Comparison of ENCODE assay signal across 8 cellular contexts in the genomic region with DNA sequence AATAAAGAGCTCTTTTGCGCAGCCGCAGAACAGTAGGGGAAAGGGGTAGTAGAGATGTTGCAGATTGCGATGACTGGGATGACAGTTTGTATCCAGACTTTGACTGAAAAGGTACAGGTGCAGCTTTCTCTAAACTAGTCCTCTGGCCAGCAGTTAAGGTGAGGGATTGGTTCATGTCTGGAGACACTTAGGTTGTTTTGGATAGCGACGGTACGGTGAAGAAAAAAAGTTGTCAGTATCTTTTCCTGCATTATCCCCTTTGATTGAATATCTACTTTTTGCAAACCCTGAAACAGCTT. TPM values are rescaled to one million over a fixed set of nuclear protein-coding genes. Genes with fewer than 3 reads are reported as not detected.
DNase-seq lines count a peak whose midpoint lies in the region; ATAC-seq and TF ChIP-seq lines count a peak whose summit lies in the region.

No MANE protein-coding gene starts in this region.

- H2AFZ ChIP-seq in OCI-LY3 (ENCODE audit: low read depth, low read length) = no peak overlapping the region

- peak; percentile 53 for DNase-seq in GM13977 (ENCODE audit: low spot score)
- peak in 2 of 10 donors; percentile 46 to 49 for DNase-seq in naive thymus-derived CD8-positive, alpha-beta T cell
- no peak for DNase-seq in islet precursor cell
- no peak for DNase-seq in activated gamma-delta T cell (lab: John Stamatoyannopoulos, UW)
- DNase-seq in NCI-H2227 (lab: John Stamatoyannopoulos, UW; ENCODE audit: unreplicated experiment) = no peak

- peaks cover 4% of the 10 kb centered on the region for H4K20me1 ChIP-seq in OCI-LY3 (ENCODE audit: insufficient read depth, low read length)

- H3K4me1 Mint-ChIP-seq in naive thymus-derived CD8-positive, alpha-beta T cell = peaks cover 26 to 70% (median 55%) of the 10 kb centered on the region in 4 donors

- H3K4me3 ChIP-seq in OCI-LY3 (ENCODE audit: low read length) = peak overlapping the region; percentile 99

- peaks cover 0 to 2% (median 0%) of the 10 kb centered on the region in 5 donors for H3K27me3 Mint-ChIP-seq in naive thymus-derived CD8-positive, alpha-beta T cell

- no peak for ATAC-seq in naive thymus-derived CD8-positive, alpha-beta T cell
- ATAC-seq in HG03175 (IDR thresholded peaks at IDR 0.05; ENCODE audit: unreplicated experiment) = no peak

- no peaks in the 10 kb centered on the region for H3K9me3 ChIP-seq in OCI-LY3 (ENCODE audit: insufficient read depth, low read length)

- peak overlapping the region; percentile 98 to 100 (median 100) for H3K27ac Mint-ChIP-seq in naive thymus-derived CD8-positive, alpha-beta T cell

- H3K27me3 ChIP-seq in OCI-LY3 (ENCODE audit: low read depth, low read length) = no peaks in the 10 kb centered on the region

- peak overlapping the region; percentile 87 to 100 (median 99) for H3K4me3 Mint-ChIP-seq in naive thymus-derived CD8-positive, alpha-beta T cell

- no peaks in the 10 kb centered on the region for H3K9me3 Mint-ChIP-seq in naive thymus-derived CD8-positive, alpha-beta T cell

- H3K27ac ChIP-seq in OCI-LY3 (ENCODE audit: low read length) (peak overlapping the region; percentile 92), cingulate gyrus (ENCODE audit: low read depth, low read length) (peak overlapping the region; percentile 99)

- POLR2A ChIA-PET in naive thymus-derived CD8-positive, alpha-beta T cell (lab: Charles Lee) = interaction anchor here (0.7 to 7.7 kb wide), 15 partner anchors 9 to 247 kb away, joined by 3 to 80 read pairs (median 7); partner anchors contain the start of genes ABCF1, DHX16, MDC1 and MRPS18B

- in situ Hi-C loops in GM13977 (cut with MboI; ENCODE audit: low pct_unique_long_range_greater_than_20kb, low sequenced_read_pairs, unreplicated experiment) = no loop called here

- peaks cover 13% of the 10 kb centered on the region for H3K36me3 ChIP-seq in OCI-LY3 (replicated peaks; ENCODE audit: low read depth, low read length)

- TF ChIP-seq CTCF in GM13977 (IDR thresholded peaks at IDR 0.05; ENCODE audit: extremely low read depth, insufficient read depth, missing control alignments) (no peak), OCI-LY3 (IDR thresholded peaks at IDR 0.05; ENCODE audit: low read depth, low read length) (no peak)

- peaks cover 29% of the 10 kb centered on the region for H3K79me2 ChIP-seq in OCI-LY3 (ENCODE audit: low read length)

- H3K36me3 Mint-ChIP-seq in naive thymus-derived CD8-positive, alpha-beta T cell = peaks cover 3 to 52% (median 11%) of the 10 kb centered on the region in 3 donors

- H3K9ac ChIP-seq in OCI-LY3 (ENCODE audit: low read length) = peak overlapping the region; percentile 99

- H3K4me2 ChIP-seq in OCI-LY3 (ENCODE audit: low read length) = peak overlapping the region; percentile 87

- peaks cover 8% of the 10 kb centered on the region for H3K4me1 ChIP-seq in OCI-LY3 (ENCODE audit: low read length)

RNA-seq across cellular contexts. Expression of gene PRR3, which starts 0.5 kb away (rescaled TPM):
- total RNA-seq in naive thymus-derived CD8-positive, alpha-beta T cell = 10 to 100 TPM; 28.4 to 28.9 TPM
- 10 to 100 TPM in 1 of 3 donors, 1 to 10 TPM in 2; 7.9 to 12.7 (median 8.6) TPM for polyA plus RNA-seq in naive thymus-derived CD8-positive, alpha-beta T cell

RNA-seq across cellular contexts. Expression of gene GNL1, which starts 1.3 kb away (rescaled TPM):
- total RNA-seq in naive thymus-derived CD8-positive, alpha-beta T cell = 10 to 100 TPM; 78.0 to 80.7 TPM
- polyA plus RNA-seq in naive thymus-derived CD8-positive, alpha-beta T cell = 10 to 100 TPM; 24.7 to 34.1 (median 28.7) TPM

RNA-seq across cellular contexts. Expression of gene ABCF1, which starts 13.6 kb away (rescaled TPM):
- total RNA-seq in naive thymus-derived CD8-positive, alpha-beta T cell = 10 to 100 TPM; 68.6 to 71.3 TPM
- 10 to 100 TPM; 19.1 to 43.1 (median 30.5) TPM for polyA plus RNA-seq in naive thymus-derived CD8-positive, alpha-beta T cell

RNA-seq across cellular contexts. Expression of gene PPP1R10, which starts 59.4 kb away (rescaled TPM):
- 100 to 1,000 TPM; 191 to 193 TPM for total RNA-seq in naive thymus-derived CD8-positive, alpha-beta T cell
- 10 to 100 TPM; 16.9 to 20.2 (median 19.8) TPM for polyA plus RNA-seq in naive thymus-derived CD8-positive, alpha-beta T cell
